8 cellular contexts compared by ENCODE assay signal in genomic region chr10:34814228-34815173, GRCh38. TPM values are rescaled to one million over a fixed set of nuclear protein-coding genes. Genes with fewer than 3 reads are reported as not detected.
A peak's percentile ranks its signal among the peaks of the same experiment; 100 is the strongest.
DNase-seq lines count a peak whose midpoint lies in the region; ATAC-seq and TF ChIP-seq lines count a peak whose summit lies in the region.

No MANE protein-coding gene starts in this region.

- TF ChIP-seq POLR2A in NB4 (IDR thresholded peaks at IDR 0.05; ENCODE audit: extremely low read depth, insufficient read length), result no peak

- H3K36me3 Mint-ChIP-seq in CD8-positive, alpha-beta memory T cell, result no peaks in the 10 kb centered on the region

- POLR2A ChIA-PET in CD8-positive, alpha-beta memory T cell (lab: Charles Lee), result no interaction called here

- H3K4me1 ChIP-seq in CD8-positive, alpha-beta memory T cell (ENCODE audit: insufficient read depth, low read length), result no peaks in the 10 kb centered on the region
- H3K4me1 ChIP-seq in thoracic aorta (ENCODE audit: control insufficient read depth in 1 of 2, low read depth in 2 of 2), result peaks cover 13 to 28% of the 10 kb centered on the region in 2 donors

- H3K9me3 ChIP-seq in CD8-positive, alpha-beta memory T cell (ENCODE audit: low read length), result no peaks in the 10 kb centered on the region
- no peaks in the 10 kb centered on the region for H3K9me3 ChIP-seq in thoracic aorta

- TF ChIP-seq CTCF in GM20000 (IDR thresholded peaks at IDR 0.05; ENCODE audit: extremely low read depth, missing control alignments) (no peak), NB4 (IDR thresholded peaks at IDR 0.05; ENCODE audit: low read depth, low read length) (no peak), thoracic aorta (IDR thresholded peaks at IDR 0.05) (no peak)

- CTCF ChIA-PET in CD8-positive, alpha-beta memory T cell (lab: Charles Lee), result no interaction called here

- peak overlapping the region; percentile 38 for H3K27ac ChIP-seq in CD8-positive, alpha-beta memory T cell (ENCODE audit: low read depth, low read length)
- peak overlapping the region; percentile 72 to 79 for H3K27ac ChIP-seq in thoracic aorta

- ATAC-seq in left lobe of liver (peak; percentile 73), thoracic aorta (ENCODE audit: insufficient number of reproducible peaks, low FRiP score, low read depth) (peak; percentile 19), GM21526 (IDR thresholded peaks at IDR 0.05; ENCODE audit: low FRiP score, unreplicated experiment) (no peak)

- H3K27me3 Mint-ChIP-seq in CD8-positive, alpha-beta memory T cell, result peaks cover 32 to 62% of the 10 kb centered on the region in 2 donors

- H3K36me3 ChIP-seq in CD8-positive, alpha-beta memory T cell (ENCODE audit: insufficient read depth, low read length), result no peaks in the 10 kb centered on the region
- H3K36me3 ChIP-seq in thoracic aorta, result no peaks in the 10 kb centered on the region

- DNase-seq in CD8-positive, alpha-beta memory T cell, result no peak
- DNase-seq in GM20000 (ENCODE audit: low spot score) (peak; percentile 77), NB4 (ENCODE audit: low read depth) (peak; percentile 59), cerebellum (ENCODE audit: low spot score) (peak; percentile 12), left lobe of liver (ENCODE audit: low spot score) (peak; percentile 63), thoracic aorta (ENCODE audit: low spot score) (no peak)
- DNase-seq in activated CD8-positive, alpha-beta memory T cell treated with anti-CD3 and anti-CD28 coated beads, Interleukin-2, amount 50 U/mL, for 4 hours, result no peak

- peaks cover 11% of the 10 kb centered on the region for H3K27me3 ChIP-seq in CD8-positive, alpha-beta memory T cell (ENCODE audit: insufficient read depth, low read length, poor library complexity, severe bottlenecking)
- H3K27me3 ChIP-seq in thoracic aorta (replicated peaks; ENCODE audit: insufficient read depth), result no peaks in the 10 kb centered on the region

- H3K4me1 Mint-ChIP-seq in CD8-positive, alpha-beta memory T cell, result peaks cover 9 to 15% (median 12%) of the 10 kb centered on the region in 3 donors

- H3K9me3 Mint-ChIP-seq in CD8-positive, alpha-beta memory T cell, result peaks cover 0 to 2% (median 0%) of the 10 kb centered on the region in 5 donors

- peak overlapping the region in 4 of 7 donors; percentile 32 to 87 (median 54) for H3K4me3 Mint-ChIP-seq in CD8-positive, alpha-beta memory T cell

- no peak overlapping the region for H3K4me3 ChIP-seq in CD8-positive, alpha-beta memory T cell (ENCODE audit: low read length)
- peak overlapping the region; percentile 59 for H3K4me3 ChIP-seq in NB4 (ENCODE audit: low read depth, low read length)
- peak overlapping the region; percentile 97 for H3K4me3 ChIP-seq in thoracic aorta

- H3K27ac Mint-ChIP-seq in CD8-positive, alpha-beta memory T cell, result no peak overlapping the region

RNA-seq across cellular contexts. Expression of gene PARD3, which starts 0.6 kb away (rescaled TPM):
- under 1 TPM; 0.27 to 0.46 TPM for total RNA-seq in CD8-positive, alpha-beta memory T cell
- polyA plus RNA-seq in CD8-positive, alpha-beta memory T cell, result not detected
- total RNA-seq in cerebellum, result 52.6 TPM
- total RNA-seq in left lobe of liver, result 19.1 TPM
- total RNA-seq in thoracic aorta, result 10 to 100 TPM; 16.7 to 34.5 TPM

Comparison
In these comparisons a context has a peak if more than half of its experiments do, and no peak if none do; other contexts are left out.
1. DNase-seq: peak in GM20000 (single experiment), NB4 (single experiment), cerebellum (single experiment) and left lobe of liver (single experiment); none in CD8-positive, alpha-beta memory T cell (0 of 5), thoracic aorta (single experiment) and activated CD8-positive, alpha-beta memory T cell treated with anti-CD3 and anti-CD28 coated beads, Interleukin-2, amount 50 U/mL, for 4 hours (single experiment).
2. RNA of gene PARD3, which starts 0.6 kb away (total RNA-seq): 52.6 TPM in cerebellum (single experiment), 16.7 to 34.5 TPM in thoracic aorta and 19.1 TPM in left lobe of liver (single experiment); 0.27 to 0.46 TPM in CD8-positive, alpha-beta memory T cell; every median in the first group is over 10 times any median in the second.